Comparison of ENCODE assay signal across 8 cellular contexts in genomic region chr21:38807987-38808386, GRCh38. TPM values are rescaled to one million over a fixed set of nuclear protein-coding genes. Genes with fewer than 3 reads are reported as not detected.
DNase-seq lines count a peak whose midpoint lies in the region; ATAC-seq and TF ChIP-seq lines count a peak whose summit lies in the region.

No MANE protein-coding gene starts in this region.

- peaks cover 6% of the 10 kb centered on the region for H3K27me3 Mint-ChIP-seq in WTC11 (ENCODE audit: low read depth)

- H3K9ac ChIP-seq in iPS-15b (ENCODE audit: low read depth, low read length), result no peak overlapping the region

- TF ChIP-seq CTCF in WTC11 (IDR thresholded peaks at IDR 0.05), result no peak

- no peaks in the 10 kb centered on the region for H3K9me3 Mint-ChIP-seq in WTC11
- no peaks in the 10 kb centered on the region for H3K9me3 Mint-ChIP-seq in stimulated activated effector memory CD8-positive, alpha-beta T cell treated with anti-CD3 and anti-CD28 coated beads, Interleukin-12 subunit alpha, Interleukin-12 subunit beta, amount 100 ng/mL, for 72 hours

- no peaks in the 10 kb centered on the region for H3K36me3 ChIP-seq in iPS-15b (ENCODE audit: control insufficient read depth, insufficient read depth, low read length)

- peak overlapping the region; percentile 54 for H3K27ac Mint-ChIP-seq in WTC11
- no peak overlapping the region for H3K27ac Mint-ChIP-seq in stimulated activated effector memory CD8-positive, alpha-beta T cell treated with anti-CD3 and anti-CD28 coated beads, Interleukin-12 subunit alpha, Interleukin-12 subunit beta, amount 100 ng/mL, for 72 hours

- H3K36me3 Mint-ChIP-seq in WTC11, result peaks cover 21% of the 10 kb centered on the region
- H3K36me3 Mint-ChIP-seq in stimulated activated effector memory CD8-positive, alpha-beta T cell treated with anti-CD3 and anti-CD28 coated beads, Interleukin-12 subunit alpha, Interleukin-12 subunit beta, amount 100 ng/mL, for 72 hours, result peaks cover 63% of the 10 kb centered on the region

- peak overlapping the region; percentile 80 for H3K4me3 ChIP-seq in iPS-15b (ENCODE audit: low read depth, low read length)

- ATAC-seq in WTC11 (no peak), GM19452 (IDR thresholded peaks at IDR 0.05; ENCODE audit: unreplicated experiment) (no peak), HG02852 (IDR thresholded peaks at IDR 0.05; ENCODE audit: unreplicated experiment) (no peak)
- ATAC-seq in stimulated activated effector memory CD8-positive, alpha-beta T cell treated with anti-CD3 and anti-CD28 coated beads, Interleukin-12 subunit alpha, Interleukin-12 subunit beta, amount 100 ng/mL, for 72 hours, result no peak

- peak; percentile 13 for DNase-seq in NCI-H2227 (lab: John Stamatoyannopoulos, UW; ENCODE audit: unreplicated experiment)
- no peak for DNase-seq in NCI-H2227 treated with DMSO at 0.1 percent for 48 hours (lab: John Stamatoyannopoulos, UW)
- DNase-seq in WTC11 (ENCODE audit: low spot score), result no peak
- DNase-seq in stimulated activated effector memory CD8-positive, alpha-beta T cell treated with anti-CD3 and anti-CD28 coated beads, Interleukin-12 subunit alpha, Interleukin-12 subunit beta, amount 100 ng/mL, for 72 hours (ENCODE audit: low spot score in 2 of 2), result no peak
- DNase-seq in stimulated activated CD4-positive, alpha-beta T cell treated with anti-CD3 and anti-CD28 coated beads, Interleukin-4, amount 100 ng/mL, for 1 hour, result no peak

- peaks cover 64% of the 10 kb centered on the region for H3K4me1 Mint-ChIP-seq in WTC11
- peaks cover 33% of the 10 kb centered on the region for H3K4me1 Mint-ChIP-seq in stimulated activated effector memory CD8-positive, alpha-beta T cell treated with anti-CD3 and anti-CD28 coated beads, Interleukin-12 subunit alpha, Interleukin-12 subunit beta, amount 100 ng/mL, for 72 hours

- POLR2A ChIA-PET in WTC11 (lab: Charles Lee), result interaction anchor here (0.5 kb wide), 1 partner anchor 136 kb away, joined by 3 read pairs; no protein-coding TSS in a partner anchor

- no peaks in the 10 kb centered on the region for H3K9me3 ChIP-seq in iPS-15b (ENCODE audit: control insufficient read depth, insufficient read depth, low read length)

- CTCF ChIA-PET in WTC11 (lab: Charles Lee), result interaction anchor here (0.7 to 1.3 kb wide), 8 partner anchors 31 to 340 kb away, joined by 3 to 7 read pairs (median 3); no protein-coding TSS in a partner anchor

- peak overlapping the region; percentile 94 for H3K4me3 Mint-ChIP-seq in WTC11
- peak overlapping the region; percentile 86 for H3K4me3 Mint-ChIP-seq in stimulated activated effector memory CD8-positive, alpha-beta T cell treated with anti-CD3 and anti-CD28 coated beads, Interleukin-12 subunit alpha, Interleukin-12 subunit beta, amount 100 ng/mL, for 72 hours

- peaks cover 24% of the 10 kb centered on the region for H3K4me1 ChIP-seq in iPS-15b (ENCODE audit: control insufficient read depth, insufficient read depth, low read length)

- H3K27me3 ChIP-seq in iPS-15b (ENCODE audit: control insufficient read depth, insufficient read depth, low read length), result peaks cover 23% of the 10 kb centered on the region

TF ChIP-seq in WTC11, 78 proteins besides CTCF, POLR2A, EP300 and RAD21 (continues in another document):
- TF ChIP-seq ZBTB21 (CRISPR knock-in tag; IDR thresholded peaks at IDR 0.05; ENCODE audit: borderline replicate concordance) (no peak), ZNF512 (CRISPR knock-in tag; IDR thresholded peaks at IDR 0.05; ENCODE audit: borderline replicate concordance) (no peak), IRF1 (CRISPR knock-in tag; IDR thresholded peaks at IDR 0.05) (no peak), PREB (CRISPR knock-in tag; IDR thresholded peaks at IDR 0.05; ENCODE audit: borderline replicate concordance) (no peak), ATF1 (CRISPR knock-in tag; IDR thresholded peaks at IDR 0.05) (no peak), ZNF138 (CRISPR knock-in tag; conservative IDR thresholded peaks at IDR 0.05) (no peak), RELA (CRISPR knock-in tag; IDR thresholded peaks at IDR 0.05; ENCODE audit: borderline replicate concordance) (no peak), HMGXB4 (CRISPR knock-in tag; IDR thresholded peaks at IDR 0.05) (no peak), USF2 (CRISPR knock-in tag; IDR thresholded peaks at IDR 0.05) (no peak), ZNF219 (CRISPR knock-in tag; IDR thresholded peaks at IDR 0.05; ENCODE audit: borderline replicate concordance) (no peak), ZNF121 (CRISPR knock-in tag; IDR thresholded peaks at IDR 0.05) (no peak), ARID4B (CRISPR knock-in tag; IDR thresholded peaks at IDR 0.05; ENCODE audit: borderline replicate concordance) (no peak)

RNA-seq across cellular contexts. Expression of gene ETS2, which starts 2.3 kb away (rescaled TPM):
- 45.0 to 56.4 TPM (median 48.3 TPM) in 3 replicates for total RNA-seq in WTC11 (2021)
